Comparison of ENCODE assay signal across 11 cellular contexts in the genomic region with DNA sequence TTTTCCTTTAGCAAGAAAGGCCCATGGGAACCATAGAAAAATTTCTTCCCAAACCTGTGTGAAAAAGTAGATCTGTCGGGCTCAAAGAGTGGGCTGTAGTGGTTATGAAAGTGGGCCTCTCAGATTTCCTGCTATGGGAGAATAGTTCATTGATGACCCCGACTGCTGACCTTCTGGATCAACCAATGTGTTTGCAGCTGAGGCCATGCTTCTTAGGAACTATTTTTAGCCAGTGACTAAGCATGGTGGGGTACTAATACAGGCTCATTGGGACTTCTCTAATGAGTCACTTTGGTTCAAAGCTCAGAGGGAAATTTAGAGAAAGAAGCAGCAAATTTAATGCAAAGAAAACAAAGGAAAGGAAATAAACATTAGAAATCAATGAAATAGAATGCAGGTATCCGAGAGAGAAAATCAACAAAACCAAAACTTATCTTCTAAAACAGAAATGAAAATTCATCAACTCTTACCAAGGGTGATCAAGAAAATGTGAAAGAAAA. TPM values are rescaled to one million over a fixed set of nuclear protein-coding genes. Genes with fewer than 3 reads are reported as not detected.
DNase-seq lines count a peak whose midpoint lies in the region; ATAC-seq lines count a peak whose summit lies in the region.
"Had no signal": no experiment of that assay in that cellular context is flagged by ENCODE, and none has a peak within 500 bp of the region (broad histone marks: within the 10 kb centered on the region; RNA-seq: fewer than 3 reads in every experiment).

No MANE protein-coding gene starts in this region.

- DNase-seq in activated CD4-positive, CD25-positive, alpha-beta regulatory T cell (lab: John Stamatoyannopoulos, UW): no peak
- DNase-seq in NCI-H226: peak; percentile 10
- DNase-seq in dermis microvascular lymphatic vessel endothelial cell (ENCODE audit: low read depth in 2 of 2): peak; percentile 4 to 57
- DNase-seq in NCI-H2029 (lab: John Stamatoyannopoulos, UW): no peak
- no peak for DNase-seq in SIG-M5 treated with dmso at 0.1 percent for 504 hours (lab: John Stamatoyannopoulos, UW; ENCODE audit: unreplicated experiment)
- DNase-seq: 8988T, cerebellar nuclear complex, NCI-H1930 had no signal

- H3K9me3 ChIP-seq in skeletal muscle satellite cell (replicated peaks; ENCODE audit: low read length): peaks cover 2% of the 10 kb centered on the region

- peak overlapping the region; percentile 33 for H3K4me3 ChIP-seq in skeletal muscle satellite cell (ENCODE audit: low read length)

- H3K9ac ChIP-seq in skeletal muscle satellite cell (ENCODE audit: low read depth, low read length): peak overlapping the region; percentile 45

- H3K27me3 ChIP-seq in skeletal muscle satellite cell (ENCODE audit: control insufficient read depth, insufficient read depth, low read length): no peaks in the 10 kb centered on the region

- H3K36me3 ChIP-seq in skeletal muscle satellite cell (ENCODE audit: insufficient read depth, low read length): no peaks in the 10 kb centered on the region

- peak; percentile 96 to 98 for ATAC-seq in activated CD4-positive, CD25-positive, alpha-beta regulatory T cell treated with anti-CD3 and anti-CD28 coated beads, Interleukin-2, amount 50 U/mL, for 24 hours
- ATAC-seq in GM18907 (IDR thresholded peaks at IDR 0.05; ENCODE audit: unreplicated experiment): no peak

- peaks cover 32% of the 10 kb centered on the region for H3K4me1 ChIP-seq in skeletal muscle satellite cell (ENCODE audit: control insufficient read depth, insufficient read depth, low read length)

- peak overlapping the region; percentile 58 for H3K4me2 ChIP-seq in skeletal muscle satellite cell (ENCODE audit: low read length)

RNA-seq across cellular contexts. Expression of a gene that starts 12.6 kb away (rescaled TPM):
- total RNA-seq in dermis microvascular lymphatic vessel endothelial cell: 46.7 and 49.7 TPM in 2 replicates
- 55.3 and 65.4 TPM in 2 replicates for total RNA-seq in skeletal muscle satellite cell (2012; rRNA removed)

RNA-seq across cellular contexts. Expression of a gene that starts 27.5 kb away (rescaled TPM):
- total RNA-seq in dermis microvascular lymphatic vessel endothelial cell: under 0.01 TPM in 1 of 2 replicates, not detected in the other
- total RNA-seq in skeletal muscle satellite cell (2012; rRNA removed): under 0.01 and 0.25 TPM in 2 replicates

RNA-seq across cellular contexts. Expression of a gene that starts 41.1 kb away (rescaled TPM):
- total RNA-seq in dermis microvascular lymphatic vessel endothelial cell: 9.4 and 14.5 TPM in 2 replicates
- total RNA-seq in skeletal muscle satellite cell (2012; rRNA removed): 1.0 and 13.1 TPM in 2 replicates

RNA-seq across cellular contexts. Expression of a gene that starts 44.9 kb away (rescaled TPM):
- total RNA-seq in dermis microvascular lymphatic vessel endothelial cell: 0.90 and 1.3 TPM in 2 replicates
- 1.5 and 4.1 TPM in 2 replicates for total RNA-seq in skeletal muscle satellite cell (2012; rRNA removed)

RNA-seq across cellular contexts. Expression of a gene that starts 55.0 kb away (rescaled TPM):
- total RNA-seq in dermis microvascular lymphatic vessel endothelial cell: 3.1 and 4.6 TPM in 2 replicates
- 3.3 and 4.4 TPM in 2 replicates for total RNA-seq in skeletal muscle satellite cell (2012; rRNA removed)

Comparison
In these comparisons a context has a peak if more than half of its experiments do, and no peak if none do; other contexts are left out.
1. DNase-seq: peak in NCI-H226 (single experiment) and dermis microvascular lymphatic vessel endothelial cell (2 of 2); none in activated CD4-positive, CD25-positive, alpha-beta regulatory T cell (0 of 4), NCI-H2029 (single experiment) and SIG-M5 treated with dmso at 0.1 percent for 504 hours (single experiment).